In the genomic region with DNA sequence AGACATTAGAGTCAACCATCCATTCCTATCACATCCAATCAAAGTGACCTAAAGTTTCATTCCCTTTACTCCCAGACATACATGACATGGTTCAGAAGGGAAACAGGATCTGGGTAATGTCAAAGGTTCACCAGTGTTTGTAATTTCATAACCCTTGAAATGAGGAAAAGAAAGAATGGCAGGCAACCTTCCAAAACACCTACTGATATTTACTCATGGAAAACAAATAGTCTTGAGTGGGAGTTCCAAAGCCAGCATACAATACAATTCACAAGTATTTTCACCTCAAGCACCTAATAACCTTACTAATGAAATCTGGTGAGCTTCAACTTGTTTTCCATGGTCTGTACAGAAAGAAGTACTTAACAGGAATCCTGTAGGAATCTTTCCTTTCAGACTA, we compare ENCODE assay signal across 17 cellular contexts.
DNase-seq lines count a peak whose midpoint lies in the region; ATAC-seq, FAIRE-seq and TF ChIP-seq lines count a peak whose summit lies in the region.
"Had no signal": no experiment of that assay in that cellular context is flagged by ENCODE, and none has a peak within 500 bp of the region (broad histone marks: within the 10 kb centered on the region; RNA-seq: fewer than 3 reads in every experiment).

No MANE protein-coding gene starts in this region.

- peak in 1 of 2 experiments; percentile 84; a peak in 2 of 4 replicates for TF ChIP-seq EP300 in HepG2 (IDR thresholded peaks at IDR 0.05; ENCODE audit: low read depth in 2 of 2, low read length in 2 of 2)
- TF ChIP-seq EP300 in HepG2 (CRISPR knock-in tag; IDR thresholded peaks at IDR 0.05; ENCODE audit: borderline replicate concordance): peak; percentile 42; the same call in 1 of the 2 replicates

- H3K36me3 Mint-ChIP-seq in activated CD8-positive, alpha-beta T cell treated with anti-CD3 and anti-CD28 coated beads, Interleukin-2, amount 10 ng/mL, durations not matched to agents 7 days and 5 days (ENCODE audit: low read depth): no peaks in the 10 kb centered on the region
- H3K36me3 Mint-ChIP-seq: activated naive CD8-positive, alpha-beta T cell had no signal

- in situ Hi-C loops in HepG2 (cut with HindIII; ENCODE audit: extremely low pct_ligation_motif_present, low pct_unique_long_range_greater_than_20kb): no loop called here

- intact Hi-C loops in HepG2 (cut with micrococcal nuclease; ENCODE audit: unreplicated experiment): loop anchor here (5.0 kb wide), 1 partner anchor 158 kb away; no protein-coding TSS in a partner anchor

- no peaks in the 10 kb centered on the region for H3K36me3 ChIP-seq in HepG2 (replicated peaks in 1 of 2; ENCODE audit: control insufficient read depth in 1 of 2, insufficient read depth in 2 of 2, low read length in 2 of 2)
- H3K36me3 ChIP-seq: cardiac muscle cell, SJSA1 had no signal

- TF ChIP-seq CTCF in VCaP (conservative IDR thresholded peaks at IDR 0.05): no peak
- no peak for TF ChIP-seq CTCF in HepG2 (CRISPR knock-in tag; IDR thresholded peaks at IDR 0.05)

- H3K9me3 Mint-ChIP-seq in activated CD8-positive, alpha-beta T cell treated with anti-CD3 and anti-CD28 coated beads, Interleukin-2, amount 10 ng/mL, durations not matched to agents 7 days and 5 days (ENCODE audit: insufficient read depth): no peaks in the 10 kb centered on the region
- H3K9me3 Mint-ChIP-seq: activated T-cell treated with anti-CD3 and anti-CD28 coated beads, Interleukin-2, amount 50 U/mL, for 4 hours; nephron had no signal

- no peak overlapping the region for H3K4me3 Mint-ChIP-seq in activated CD8-positive, alpha-beta T cell treated with anti-CD3 and anti-CD28 coated beads, Interleukin-2, amount 10 ng/mL, durations not matched to agents 7 days and 5 days
- H3K4me3 Mint-ChIP-seq: activated naive CD8-positive, alpha-beta T cell; activated T-cell treated with anti-CD3 and anti-CD28 coated beads, Interleukin-2, amount 50 U/mL, for 4 hours; nephron had no signal

- ATAC-seq in HepG2: peak; percentile 55
- ATAC-seq in activated CD8-positive, alpha-beta T cell treated with anti-CD3 and anti-CD28 coated beads, Interleukin-2, amount 10 ng/mL, durations not matched to agents 7 days and 5 days: no peak
- ATAC-seq: activated T-cell treated with anti-CD3 and anti-CD28 coated beads, Interleukin-2, amount 50 U/mL, for 4 hours; left ventricle myocardium superior; right cardiac atrium had no signal

- H3K27ac Mint-ChIP-seq in activated CD8-positive, alpha-beta T cell treated with anti-CD3 and anti-CD28 coated beads, Interleukin-2, amount 10 ng/mL, durations not matched to agents 7 days and 5 days: no peak overlapping the region
- H3K27ac Mint-ChIP-seq: activated naive CD8-positive, alpha-beta T cell; nephron had no signal

- H3K4me1 ChIP-seq in HepG2 (ENCODE audit: insufficient read depth, low read length): peaks cover 60% of the 10 kb centered on the region
- H3K4me1 ChIP-seq: SJSA1 had no signal

- H3K9ac ChIP-seq in HepG2 (ENCODE audit: insufficient read depth, low read depth, low read length): no peak overlapping the region

- POLR2A ChIA-PET in HepG2 (lab: Yijun Ruan, JAX): interaction anchor here (1.2 to 2.5 kb wide), 3 partner anchors 23 to 76 kb away, joined by 3 to 12 read pairs (median 3); no protein-coding TSS in a partner anchor
- POLR2A ChIA-PET in activated CD8-positive, alpha-beta T cell treated with anti-CD3 and anti-CD28 coated beads, Interleukin-2, amount 10 ng/mL, durations not matched to agents 7 days and 5 days (lab: Charles Lee): no interaction called here

- CTCF ChIA-PET in HepG2 (lab: Yijun Ruan, JAX; ENCODE audit: low intra/inter-chr PET ratio, low total read pairs): no interaction called here
- CTCF ChIA-PET in activated CD8-positive, alpha-beta T cell treated with anti-CD3 and anti-CD28 coated beads, Interleukin-2, amount 10 ng/mL, durations not matched to agents 7 days and 5 days (lab: Charles Lee): no interaction called here

- H3K27me3 ChIP-seq in HepG2 (ENCODE audit: control insufficient read depth in 1 of 2, insufficient read depth in 2 of 2, low read length in 2 of 2): no peaks in the 10 kb centered on the region
- H3K27me3 ChIP-seq: cardiac muscle cell, SJSA1 had no signal

- peaks cover 4% of the 10 kb centered on the region for H3K27me3 Mint-ChIP-seq in activated CD8-positive, alpha-beta T cell treated with anti-CD3 and anti-CD28 coated beads, Interleukin-2, amount 10 ng/mL, durations not matched to agents 7 days and 5 days (ENCODE audit: low read depth)
- H3K27me3 Mint-ChIP-seq: activated naive CD8-positive, alpha-beta T cell had no signal

- H3K4me2 ChIP-seq in HepG2 (ENCODE audit: low read depth, low read length): peak overlapping the region; percentile 57

- peak; percentile 85 for FAIRE-seq in HepG2 (lab: Jason Lieb, UNC)

- no TSS peak for BruUV-seq in HepG2 (replicated peaks; lab: Mats Ljungman, UMichigan)

- H3K9me3 ChIP-seq in HepG2 (ENCODE audit: low read length): no peaks in the 10 kb centered on the region
- H3K9me3 ChIP-seq: SJSA1 had no signal

- no peak for TF ChIP-seq RAD21 in HepG2 (CRISPR knock-in tag; IDR thresholded peaks at IDR 0.05)

- peak; percentile 19 for DNase-seq in NCI-H345 (lab: John Stamatoyannopoulos, UW)
- no peak for DNase-seq in NCI-H345 treated with DMSO at 0.1 percent for 48 hours (lab: John Stamatoyannopoulos, UW; ENCODE audit: unreplicated experiment)
- DNase-seq in HepG2 (ENCODE audit: low spot score): peak; percentile 89
- DNase-seq in substantia nigra (lab: John Stamatoyannopoulos, UW): no peak
- DNase-seq in NCI-H2171 (lab: John Stamatoyannopoulos, UW): no peak
- no peak for DNase-seq in activated CD8-positive, alpha-beta T cell treated with anti-CD3 and anti-CD28 coated beads, Interleukin-2, amount 10 ng/mL, durations not matched to agents 7 days and 5 days
- no peak for DNase-seq in activated CD4-positive, CD25-positive, alpha-beta regulatory T cell (lab: John Stamatoyannopoulos, UW)
- DNase-seq: activated T-cell treated with anti-CD3 and anti-CD28 coated beads, Interleukin-2, amount 50 U/mL, for 4 hours; effector CD4-positive, alpha-beta T cell; left ventricle myocardium superior; right cardiac atrium; stimulated activated CD4-positive, alpha-beta T cell treated with anti-CD3 and anti-CD28 coated beads, Interleukin-1b, Interleukin-23, amount 100 ng/mL, for 48 hours had no signal

- no peaks in the 10 kb centered on the region for H3K4me1 Mint-ChIP-seq in activated CD8-positive, alpha-beta T cell treated with anti-CD3 and anti-CD28 coated beads, Interleukin-2, amount 10 ng/mL, durations not matched to agents 7 days and 5 days (ENCODE audit: low read depth)

- no peaks in the 10 kb centered on the region for H3K79me2 ChIP-seq in HepG2 (ENCODE audit: insufficient read depth, low read length)

- H2AFZ ChIP-seq in HepG2 (ENCODE audit: low read length): no peak overlapping the region

- H3K27ac ChIP-seq in VCaP (peak overlapping the region; percentile 61), HepG2 (ENCODE audit: extremely low read length, insufficient read depth, low read length) (no peak overlapping the region), substantia nigra (ENCODE audit: low read depth, low read length, poor library complexity, severe bottlenecking) (no peak overlapping the region)
- H3K27ac ChIP-seq: cardiac muscle cell, SJSA1 had no signal

- no peak for TF ChIP-seq POLR2A in HepG2 (IDR thresholded peaks at IDR 0.05; ENCODE audit: insufficient read depth in 1 of 2, low read depth in 2 of 2, low read length in 2 of 2)

- peak overlapping the region in 1 of 3 experiments; percentile 2; a peak in 2 of 6 replicates for H3K4me3 ChIP-seq in HepG2 (replicated peaks in 1 of 3; ENCODE audit: insufficient read depth in 1 of 3, low read depth in 2 of 3, low read length in 3 of 3)
- H3K4me3 ChIP-seq: cardiac muscle cell, SJSA1 had no signal

- no peaks in the 10 kb centered on the region for H4K20me1 ChIP-seq in HepG2 (ENCODE audit: insufficient read depth, low read length)

TF ChIP-seq in HepG2, 621 proteins besides CTCF, POLR2A, EP300 and RAD21 (continues in another document):
- peak in 1 of 2 experiments; percentile 87; a peak in 2 of 4 replicates for TF ChIP-seq KLF16 (CRISPR knock-in tag; IDR thresholded peaks at IDR 0.05)
- TF ChIP-seq ZNF720 (CRISPR knock-in tag; IDR thresholded peaks at IDR 0.05): no peak
- peak; percentile 83 for TF ChIP-seq NCOA2 (CRISPR knock-in tag; IDR thresholded peaks at IDR 0.05)
- peak; percentile 54; the same call in 1 of the 2 replicates for TF ChIP-seq ZNF792 (CRISPR knock-in tag; IDR thresholded peaks at IDR 0.05)
- 0 out of 2 replicates have a peak, but pooled peaks have one; percentile 43 for TF ChIP-seq ZNF331 (CRISPR knock-in tag; IDR thresholded peaks at IDR 0.05)
- TF ChIP-seq, protein P1, sequence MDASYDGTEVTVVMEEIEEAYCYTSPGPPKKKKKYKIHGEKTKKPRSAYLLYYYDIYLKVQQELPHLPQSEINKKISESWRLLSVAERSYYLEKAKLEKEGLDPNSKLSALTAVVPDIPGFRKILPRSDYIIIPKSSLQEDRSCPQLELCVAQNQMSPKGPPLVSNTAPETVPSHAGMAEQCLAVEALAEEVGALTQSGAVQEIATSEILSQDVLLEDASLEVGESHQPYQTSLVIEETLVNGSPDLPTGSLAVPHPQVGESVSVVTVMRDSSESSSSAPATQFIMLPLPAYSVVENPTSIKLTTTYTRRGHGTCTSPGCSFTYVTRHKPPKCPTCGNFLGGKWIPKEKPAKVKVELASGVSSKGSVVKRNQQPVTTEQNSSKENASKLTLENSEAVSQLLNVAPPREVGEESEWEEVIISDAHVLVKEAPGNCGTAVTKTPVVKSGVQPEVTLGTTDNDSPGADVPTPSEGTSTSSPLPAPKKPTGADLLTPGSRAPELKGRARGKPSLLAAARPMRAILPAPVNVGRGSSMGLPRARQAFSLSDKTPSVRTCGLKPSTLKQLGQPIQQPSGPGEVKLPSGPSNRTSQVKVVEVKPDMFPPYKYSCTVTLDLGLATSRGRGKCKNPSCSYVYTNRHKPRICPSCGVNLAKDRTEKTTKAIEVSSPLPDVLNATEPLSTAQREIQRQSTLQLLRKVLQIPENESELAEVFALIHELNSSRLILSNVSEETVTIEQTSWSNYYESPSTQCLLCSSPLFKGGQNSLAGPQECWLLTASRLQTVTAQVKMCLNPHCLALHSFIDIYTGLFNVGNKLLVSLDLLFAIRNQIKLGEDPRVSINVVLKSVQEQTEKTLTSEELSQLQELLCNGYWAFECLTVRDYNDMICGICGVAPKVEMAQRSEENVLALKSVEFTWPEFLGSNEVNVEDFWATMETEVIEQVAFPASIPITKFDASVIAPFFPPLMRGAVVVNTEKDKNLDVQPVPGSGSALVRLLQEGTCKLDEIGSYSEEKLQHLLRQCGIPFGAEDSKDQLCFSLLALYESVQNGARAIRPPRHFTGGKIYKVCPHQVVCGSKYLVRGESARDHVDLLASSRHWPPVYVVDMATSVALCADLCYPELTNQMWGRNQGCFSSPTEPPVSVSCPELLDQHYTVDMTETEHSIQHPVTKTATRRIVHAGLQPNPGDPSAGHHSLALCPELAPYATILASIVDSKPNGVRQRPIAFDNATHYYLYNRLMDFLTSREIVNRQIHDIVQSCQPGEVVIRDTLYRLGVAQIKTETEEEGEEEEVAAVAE (CRISPR knock-in tag; IDR thresholded peaks at IDR 0.05; ENCODE audit: borderline replicate concordance): peak; percentile 54; the same call in 1 of the 2 replicates

Comparison
In these comparisons a context has a peak if more than half of its experiments do, and no peak if none do; other contexts are left out.
1. DNase-seq: peak in NCI-H345 (single experiment) and HepG2 (single experiment); none in NCI-H345 treated with DMSO at 0.1 percent for 48 hours (single experiment), substantia nigra (0 of 49), NCI-H2171 (single experiment), activated CD8-positive, alpha-beta T cell treated with anti-CD3 and anti-CD28 coated beads, Interleukin-2, amount 10 ng/mL, durations not matched to agents 7 days and 5 days (single experiment) and activated CD4-positive, CD25-positive, alpha-beta regulatory T cell (0 of 4).